Comparison of ENCODE assay signal across 2 cellular contexts in genomic region chr9:131590907-131591844, GRCh38.
TF ChIP-seq lines count a peak whose summit lies in the region.

No MANE protein-coding gene starts in this region.

TF ChIP-seq in HEK293, 187 proteins besides CTCF, POLR2A, EP300 and RAD21 (continued from another document and continues in another):
- TF ChIP-seq, protein P1, sequence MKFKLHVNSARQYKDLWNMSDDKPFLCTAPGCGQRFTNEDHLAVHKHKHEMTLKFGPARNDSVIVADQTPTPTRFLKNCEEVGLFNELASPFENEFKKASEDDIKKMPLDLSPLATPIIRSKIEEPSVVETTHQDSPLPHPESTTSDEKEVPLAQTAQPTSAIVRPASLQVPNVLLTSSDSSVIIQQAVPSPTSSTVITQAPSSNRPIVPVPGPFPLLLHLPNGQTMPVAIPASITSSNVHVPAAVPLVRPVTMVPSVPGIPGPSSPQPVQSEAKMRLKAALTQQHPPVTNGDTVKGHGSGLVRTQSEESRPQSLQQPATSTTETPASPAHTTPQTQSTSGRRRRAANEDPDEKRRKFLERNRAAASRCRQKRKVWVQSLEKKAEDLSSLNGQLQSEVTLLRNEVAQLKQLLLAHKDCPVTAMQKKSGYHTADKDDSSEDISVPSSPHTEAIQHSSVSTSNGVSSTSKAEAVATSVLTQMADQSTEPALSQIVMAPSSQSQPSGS (tag by site-specific recombination; IDR thresholded peaks at IDR 0.05; ENCODE audit: low read depth): no peak
- TF ChIP-seq ZNF423 (tag by site-specific recombination; IDR thresholded peaks at IDR 0.05): no peak
- no peak for TF ChIP-seq ZNF776 (tag by site-specific recombination; IDR thresholded peaks at IDR 0.05; ENCODE audit: borderline replicate concordance)
- TF ChIP-seq KLF17 (tag by site-specific recombination; IDR thresholded peaks at IDR 0.05): 0 out of 2 replicates have a peak, but pooled peaks have one; percentile 29
- TF ChIP-seq, protein P2, sequence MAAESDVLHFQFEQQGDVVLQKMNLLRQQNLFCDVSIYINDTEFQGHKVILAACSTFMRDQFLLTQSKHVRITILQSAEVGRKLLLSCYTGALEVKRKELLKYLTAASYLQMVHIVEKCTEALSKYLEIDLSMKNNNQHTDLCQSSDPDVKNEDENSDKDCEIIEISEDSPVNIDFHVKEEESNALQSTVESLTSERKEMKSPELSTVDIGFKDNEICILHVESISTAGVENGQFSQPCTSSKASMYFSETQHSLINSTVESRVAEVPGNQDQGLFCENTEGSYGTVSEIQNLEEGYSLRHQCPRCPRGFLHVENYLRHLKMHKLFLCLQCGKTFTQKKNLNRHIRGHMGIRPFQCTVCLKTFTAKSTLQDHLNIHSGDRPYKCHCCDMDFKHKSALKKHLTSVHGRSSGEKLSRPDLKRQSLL (tag by site-specific recombination; IDR thresholded peaks at IDR 0.05): no peak
- TF ChIP-seq ZFP69B (tag by site-specific recombination; IDR thresholded peaks at IDR 0.05): peak; percentile 50; the same call in 1 of the 2 replicates
- TF ChIP-seq ZNF580 (tag by site-specific recombination; IDR thresholded peaks at IDR 0.05): no peak
- TF ChIP-seq ZNF16 (tag by site-specific recombination; IDR thresholded peaks at IDR 0.05; ENCODE audit: low read depth): no peak
- TF ChIP-seq ZNF174 (tag by site-specific recombination; IDR thresholded peaks at IDR 0.05): no peak
- TF ChIP-seq ZNF747 (tag by site-specific recombination; IDR thresholded peaks at IDR 0.05): no peak
- TF ChIP-seq ZNF157 (tag by site-specific recombination; IDR thresholded peaks at IDR 0.05): no peak
- TF ChIP-seq, protein P3, sequence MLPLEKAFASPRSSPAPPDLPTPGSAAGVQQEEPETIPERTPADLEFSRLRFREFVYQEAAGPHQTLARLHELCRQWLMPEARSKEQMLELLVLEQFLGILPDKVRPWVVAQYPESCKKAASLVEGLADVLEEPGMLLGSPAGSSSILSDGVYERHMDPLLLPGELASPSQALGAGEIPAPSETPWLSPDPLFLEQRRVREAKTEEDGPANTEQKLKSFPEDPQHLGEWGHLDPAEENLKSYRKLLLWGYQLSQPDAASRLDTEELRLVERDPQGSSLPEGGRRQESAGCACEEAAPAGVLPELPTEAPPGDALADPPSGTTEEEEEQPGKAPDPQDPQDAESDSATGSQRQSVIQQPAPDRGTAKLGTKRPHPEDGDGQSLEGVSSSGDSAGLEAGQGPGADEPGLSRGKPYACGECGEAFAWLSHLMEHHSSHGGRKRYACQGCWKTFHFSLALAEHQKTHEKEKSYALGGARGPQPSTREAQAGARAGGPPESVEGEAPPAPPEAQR (tag by site-specific recombination; IDR thresholded peaks at IDR 0.05): no peak
- TF ChIP-seq PRDM1 (tag by site-specific recombination; IDR thresholded peaks at IDR 0.05): no peak
- no peak for TF ChIP-seq PRDM6 (tag by site-specific recombination; IDR thresholded peaks at IDR 0.05)
- no peak for TF ChIP-seq ZNF677 (tag by site-specific recombination; IDR thresholded peaks at IDR 0.05)
- TF ChIP-seq ZNF510 (tag by site-specific recombination; IDR thresholded peaks at IDR 0.05; ENCODE audit: insufficient replicate concordance): no peak
- no peak for TF ChIP-seq ZNF530 (tag by site-specific recombination; IDR thresholded peaks at IDR 0.05; ENCODE audit: low read depth)
- no peak for TF ChIP-seq ZNF184 (tag by site-specific recombination; IDR thresholded peaks at IDR 0.05)
- no peak for TF ChIP-seq ZNF202 (tag by site-specific recombination; IDR thresholded peaks at IDR 0.05; ENCODE audit: borderline replicate concordance)
- no peak for TF ChIP-seq ZNF132 (tag by site-specific recombination; IDR thresholded peaks at IDR 0.05; ENCODE audit: borderline replicate concordance)
- TF ChIP-seq ZNF707 (tag by site-specific recombination; IDR thresholded peaks at IDR 0.05): no peak
- peak; percentile 89 for TF ChIP-seq ZNF654 (tag by site-specific recombination; IDR thresholded peaks at IDR 0.05; ENCODE audit: low read depth)
- no peak for TF ChIP-seq ZNF341 (tag by site-specific recombination; IDR thresholded peaks at IDR 0.05; ENCODE audit: low read depth)
- TF ChIP-seq, protein P4, sequence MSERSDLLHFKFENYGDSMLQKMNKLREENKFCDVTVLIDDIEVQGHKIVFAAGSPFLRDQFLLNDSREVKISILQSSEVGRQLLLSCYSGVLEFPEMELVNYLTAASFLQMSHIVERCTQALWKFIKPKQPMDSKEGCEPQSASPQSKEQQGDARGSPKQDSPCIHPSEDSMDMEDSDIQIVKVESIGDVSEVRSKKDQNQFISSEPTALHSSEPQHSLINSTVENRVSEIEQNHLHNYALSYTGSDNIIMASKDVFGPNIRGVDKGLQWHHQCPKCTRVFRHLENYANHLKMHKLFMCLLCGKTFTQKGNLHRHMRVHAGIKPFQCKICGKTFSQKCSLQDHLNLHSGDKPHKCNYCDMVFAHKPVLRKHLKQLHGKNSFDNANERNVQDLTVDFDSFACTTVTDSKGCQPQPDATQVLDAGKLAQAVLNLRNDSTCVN (tag by site-specific recombination; optimal IDR thresholded peaks at IDR 0.05): peak; percentile 15
- TF ChIP-seq ZBTB7A (tag by site-specific recombination; IDR thresholded peaks at IDR 0.05; ENCODE audit: low read depth): no peak

TF ChIP-seq in HepG2, 621 proteins besides CTCF, POLR2A, EP300 and RAD21 (continued from another document and continues in another):
- TF ChIP-seq IKZF5 (CRISPR knock-in tag; IDR thresholded peaks at IDR 0.05) (peak; percentile 79; the same call in 1 of the 2 replicates), KLF16 (CRISPR knock-in tag; IDR thresholded peaks at IDR 0.05) (peak in 1 of 2 experiments; percentile 48; a peak in 1 of 4 replicates), ARID5B (CRISPR knock-in tag; IDR thresholded peaks at IDR 0.05) (peak; percentile 43; the same call in 1 of the 2 replicates), IRF2 (CRISPR knock-in tag; IDR thresholded peaks at IDR 0.05) (peak; percentile 76), NCOA2 (CRISPR knock-in tag; IDR thresholded peaks at IDR 0.05) (no peak), ZNF331 (CRISPR knock-in tag; IDR thresholded peaks at IDR 0.05) (0 out of 2 replicates have a peak, but pooled peaks have one; percentile 42), THRA (CRISPR knock-in tag; IDR thresholded peaks at IDR 0.05; ENCODE audit: borderline replicate concordance) (peak; percentile 74), KDM5B (CRISPR knock-in tag; IDR thresholded peaks at IDR 0.05; ENCODE audit: borderline replicate concordance) (0 out of 2 replicates have a peak, but pooled peaks have one; percentile 44), GATAD2A (CRISPR knock-in tag; IDR thresholded peaks at IDR 0.05) (peak; percentile 44; the same call in 1 of the 2 replicates), THAP11 (CRISPR knock-in tag; IDR thresholded peaks at IDR 0.05) (peak; percentile 38; the same call in 1 of the 2 replicates), KAT8 (CRISPR knock-in tag; IDR thresholded peaks at IDR 0.05) (0 out of 2 replicates have a peak, but pooled peaks have one; percentile 35), ERF (CRISPR knock-in tag; IDR thresholded peaks at IDR 0.05) (peak; percentile 74), KDM6A (CRISPR knock-in tag; IDR thresholded peaks at IDR 0.05; ENCODE audit: low read depth) (no peak), MXD3 (CRISPR knock-in tag; IDR thresholded peaks at IDR 0.05) (0 out of 2 replicates have a peak, but pooled peaks have one; percentile 32), ZFP36 (IDR thresholded peaks at IDR 0.05; ENCODE audit: borderline replicate concordance, low read depth, low read length, partially characterized antibody) (no peak)
- TF ChIP-seq, protein P5, sequence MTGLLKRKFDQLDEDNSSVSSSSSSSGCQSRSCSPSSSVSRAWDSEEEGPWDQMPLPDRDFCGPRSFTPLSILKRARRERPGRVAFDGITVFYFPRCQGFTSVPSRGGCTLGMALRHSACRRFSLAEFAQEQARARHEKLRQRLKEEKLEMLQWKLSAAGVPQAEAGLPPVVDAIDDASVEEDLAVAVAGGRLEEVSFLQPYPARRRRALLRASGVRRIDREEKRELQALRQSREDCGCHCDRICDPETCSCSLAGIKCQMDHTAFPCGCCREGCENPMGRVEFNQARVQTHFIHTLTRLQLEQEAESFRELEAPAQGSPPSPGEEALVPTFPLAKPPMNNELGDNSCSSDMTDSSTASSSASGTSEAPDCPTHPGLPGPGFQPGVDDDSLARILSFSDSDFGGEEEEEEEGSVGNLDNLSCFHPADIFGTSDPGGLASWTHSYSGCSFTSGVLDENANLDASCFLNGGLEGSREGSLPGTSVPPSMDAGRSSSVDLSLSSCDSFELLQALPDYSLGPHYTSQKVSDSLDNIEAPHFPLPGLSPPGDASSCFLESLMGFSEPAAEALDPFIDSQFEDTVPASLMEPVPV (CRISPR knock-in tag; IDR thresholded peaks at IDR 0.05): 0 out of 2 replicates have a peak, but pooled peaks have one; percentile 39
- TF ChIP-seq, protein P6, sequence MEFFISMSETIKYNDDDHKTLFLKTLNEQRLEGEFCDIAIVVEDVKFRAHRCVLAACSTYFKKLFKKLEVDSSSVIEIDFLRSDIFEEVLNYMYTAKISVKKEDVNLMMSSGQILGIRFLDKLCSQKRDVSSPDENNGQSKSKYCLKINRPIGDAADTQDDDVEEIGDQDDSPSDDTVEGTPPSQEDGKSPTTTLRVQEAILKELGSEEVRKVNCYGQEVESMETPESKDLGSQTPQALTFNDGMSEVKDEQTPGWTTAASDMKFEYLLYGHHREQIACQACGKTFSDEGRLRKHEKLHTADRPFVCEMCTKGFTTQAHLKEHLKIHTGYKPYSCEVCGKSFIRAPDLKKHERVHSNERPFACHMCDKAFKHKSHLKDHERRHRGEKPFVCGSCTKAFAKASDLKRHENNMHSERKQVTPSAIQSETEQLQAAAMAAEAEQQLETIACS (CRISPR knock-in tag; IDR thresholded peaks at IDR 0.05): 0 out of 2 replicates have a peak, but pooled peaks have one; percentile 30
- TF ChIP-seq, protein P7, sequence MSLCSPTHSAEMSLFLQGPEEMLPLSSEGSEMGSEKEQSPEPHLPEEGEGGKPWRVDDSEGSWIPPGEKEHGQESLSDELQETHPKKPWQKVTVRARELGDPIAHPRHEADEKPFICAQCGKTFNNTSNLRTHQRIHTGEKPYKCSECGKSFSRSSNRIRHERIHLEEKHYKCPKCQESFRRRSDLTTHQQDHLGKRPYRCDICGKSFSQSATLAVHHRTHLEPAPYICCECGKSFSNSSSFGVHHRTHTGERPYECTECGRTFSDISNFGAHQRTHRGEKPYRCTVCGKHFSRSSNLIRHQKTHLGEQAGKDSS (CRISPR knock-in tag; IDR thresholded peaks at IDR 0.05; ENCODE audit: borderline replicate concordance, low read depth): 0 out of 2 replicates have a peak, but pooled peaks have one; percentile 58
- TF ChIP-seq, protein P4 (CRISPR knock-in tag; IDR thresholded peaks at IDR 0.05; ENCODE audit: borderline replicate concordance): peak; percentile 20; the same call in 1 of the 2 replicates
